ENCODE assay signal across 20 cellular contexts in genomic region chr6:157492741-157493140, GRCh38.
"Had no signal": no experiment of that assay in that cellular context is flagged by ENCODE, and none has a peak within 500 bp of the region (broad histone marks: within the 10 kb centered on the region; RNA-seq: fewer than 3 reads in every experiment).

No MANE protein-coding gene starts in this region.

- H3K27ac Mint-ChIP-seq: memory B cell had no signal

- H3K4me3 Mint-ChIP-seq: memory B cell; natural killer cell treated with Interleukin-12 subunit alpha and Interleukin-12 subunit beta and Interleukin-15 and Interleukin-18, amount 100 ng/mL, for 72 hours; stimulated activated naive CD8-positive, alpha-beta T cell treated with anti-CD3 and anti-CD28 coated beads, Interleukin-15, amount 100 ng/mL, for 72 hours had no signal

- H3K36me3 ChIP-seq: ovary, sigmoid colon, suprapubic skin, transverse colon, upper lobe of right lung, uterus had no signal

- ATAC-seq: stimulated activated naive CD8-positive, alpha-beta T cell treated with anti-CD3 and anti-CD28 coated beads, Interleukin-15, amount 100 ng/mL, for 72 hours; upper lobe of right lung had no signal

- H3K9me3 Mint-ChIP-seq: natural killer cell treated with Interleukin-12 subunit alpha and Interleukin-12 subunit beta and Interleukin-15 and Interleukin-18, amount 100 ng/mL, for 72 hours had no signal

- H3K27me3 Mint-ChIP-seq: memory B cell had no signal

- H3K36me3 Mint-ChIP-seq: natural killer cell treated with Interleukin-12 subunit alpha and Interleukin-12 subunit beta and Interleukin-15 and Interleukin-18, amount 100 ng/mL, for 72 hours had no signal

- H3K4me1 ChIP-seq: sigmoid colon, upper lobe of right lung, uterus had no signal

- DNase-seq: cerebellar nuclear complex; effector CD8-positive, alpha-beta T cell; erythroblast; nucleus accumbens; ovary; posterior cingulate gyrus; psoas muscle; right cardiac atrium; sigmoid colon; stimulated activated CD4-positive, alpha-beta T cell treated with anti-CD3 and anti-CD28 coated beads, Interleukin-2, amount 100 ng/mL, for 24 hours; stimulated activated CD4-positive, alpha-beta T cell treated with anti-CD3 and anti-CD28 coated beads, Interleukin-4, amount 100 ng/mL, for 24 hours; stimulated activated naive CD4-positive, alpha-beta T cell; stimulated activated naive CD8-positive, alpha-beta T cell treated with anti-CD3 and anti-CD28 coated beads, Interleukin-15, amount 100 ng/mL, for 72 hours; transverse colon; upper lobe of right lung; uterus had no signal

- H3K27ac ChIP-seq: ovary, psoas muscle, sigmoid colon, suprapubic skin, transverse colon, upper lobe of right lung, uterus had no signal

- H3K9me3 ChIP-seq: ovary, psoas muscle, sigmoid colon, suprapubic skin, transverse colon, upper lobe of right lung, uterus had no signal

- H3K4me3 ChIP-seq: lung, ovary, psoas muscle, sigmoid colon, suprapubic skin, transverse colon, upper lobe of right lung, uterus had no signal

- H3K27me3 ChIP-seq: ovary, sigmoid colon, suprapubic skin, transverse colon, uterus had no signal
